Comparison of ENCODE assay signal across 8 cellular contexts in the genomic region with DNA sequence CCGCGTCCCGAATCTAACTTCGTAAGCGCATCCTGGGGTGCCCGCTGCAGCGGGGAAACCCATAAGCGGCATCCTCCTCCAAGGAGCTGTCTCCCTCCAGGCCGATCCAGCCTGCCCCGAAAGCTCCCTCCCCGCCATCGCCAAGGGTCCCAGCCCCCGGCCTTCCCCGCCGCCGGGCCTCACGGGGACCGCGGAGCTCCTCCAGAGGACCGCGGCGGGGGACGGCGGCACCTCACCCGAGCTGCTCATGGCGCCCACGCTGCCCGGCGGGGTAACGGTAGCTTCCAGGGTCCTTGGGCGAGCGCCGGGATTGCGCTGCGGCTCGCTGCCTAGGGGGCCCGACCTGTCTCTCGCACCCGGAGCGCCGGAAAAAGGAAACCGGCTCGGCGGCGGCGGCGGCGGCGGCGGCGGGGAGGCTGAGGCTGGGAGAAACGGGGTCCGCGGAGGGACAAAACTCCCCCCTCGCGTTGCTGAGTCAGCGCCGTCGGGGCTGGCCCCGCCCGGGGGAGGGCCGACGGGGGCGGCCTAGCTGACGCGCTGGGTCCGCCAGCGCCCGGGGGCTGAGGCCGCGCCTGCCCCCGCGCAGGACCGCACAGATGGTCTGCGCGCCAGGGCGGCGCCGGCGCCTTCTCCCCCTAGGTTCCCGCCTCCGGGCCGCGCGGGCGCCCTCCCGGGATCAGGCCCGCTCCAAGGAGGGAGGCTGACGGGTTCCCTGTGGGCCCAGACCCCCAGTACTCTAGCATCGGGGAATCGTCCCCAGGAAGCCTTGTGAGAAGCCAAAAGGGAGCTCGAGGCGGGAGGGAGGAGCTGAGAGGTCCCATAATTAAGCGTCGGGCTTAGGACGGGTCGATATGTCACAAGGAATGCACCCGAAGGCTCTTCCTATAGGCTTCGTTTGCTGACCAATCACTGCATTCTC. TPM values are rescaled to one million over a fixed set of nuclear protein-coding genes. Genes with fewer than 3 reads are reported as not detected.
DNase-seq lines count a peak whose midpoint lies in the region; FAIRE-seq and TF ChIP-seq lines count a peak whose summit lies in the region.

A gene with protein sequence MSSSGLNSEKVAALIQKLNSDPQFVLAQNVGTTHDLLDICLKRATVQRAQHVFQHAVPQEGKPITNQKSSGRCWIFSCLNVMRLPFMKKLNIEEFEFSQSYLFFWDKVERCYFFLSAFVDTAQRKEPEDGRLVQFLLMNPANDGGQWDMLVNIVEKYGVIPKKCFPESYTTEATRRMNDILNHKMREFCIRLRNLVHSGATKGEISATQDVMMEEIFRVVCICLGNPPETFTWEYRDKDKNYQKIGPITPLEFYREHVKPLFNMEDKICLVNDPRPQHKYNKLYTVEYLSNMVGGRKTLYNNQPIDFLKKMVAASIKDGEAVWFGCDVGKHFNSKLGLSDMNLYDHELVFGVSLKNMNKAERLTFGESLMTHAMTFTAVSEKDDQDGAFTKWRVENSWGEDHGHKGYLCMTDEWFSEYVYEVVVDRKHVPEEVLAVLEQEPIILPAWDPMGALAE (minus strand): TSS at position 374 of the 919 bp plus-strand sequence. CDS start 125 bp downstream, at position 249.

- no peak within 1 kb of the TSS for H4K8ac ChIP-seq in neuronal stem cell (ENCODE audit: low read depth, low read length)

- no peak for FAIRE-seq in frontal cortex (lab: Jason Lieb, UNC)

- peak within 1 kb of the TSS; percentile 97 for H2AFZ ChIP-seq in neuronal stem cell (ENCODE audit: low read length)

- H3K4me3 ChIP-seq in HUES64 (ENCODE audit: low read length) (peak within 1 kb of the TSS; percentile 92), neuronal stem cell (ENCODE audit: low read length in 2 of 2) (peak within 1 kb of the TSS; percentile 68 to 96), subcutaneous abdominal adipose tissue (ENCODE audit: low read depth in 1 of 5, low read length in 5 of 5) (peak within 1 kb of the TSS; percentile 89 to 94 (median 92))

- H3K4me2 ChIP-seq in neuronal stem cell (ENCODE audit: insufficient read depth, low read length, poor library complexity, severe bottlenecking), result peak within 1 kb of the TSS; percentile 79

- peak; percentile 86 for DNase-seq in Calu3
- peak; percentile 98 for DNase-seq in GM20000 (ENCODE audit: low spot score)
- peak; percentile 30 for DNase-seq in SHP77 treated with DMSO at 0.1 percent for 48 hours (lab: John Stamatoyannopoulos, UW)
- peak; percentile 62 to 75 (median 68) for DNase-seq in activated naive CD4-positive, alpha-beta T cell (lab: John Stamatoyannopoulos, UW)
- peak; percentile 93 to 96 for DNase-seq in frontal cortex (ENCODE audit: low spot score in 2 of 2)
- DNase-seq in neuronal stem cell (ENCODE audit: low spot score), result peak; percentile 73

- TF ChIP-seq CTCF in Calu3 (IDR thresholded peaks at IDR 0.05; ENCODE audit: unreplicated experiment) (no peak), GM20000 (IDR thresholded peaks at IDR 0.05; ENCODE audit: extremely low read depth, missing control alignments) (no peak)

- H3K27me3 ChIP-seq in HUES64 (ENCODE audit: insufficient read depth, low read length) (peaks cover 20% of the 10 kb centered on the region), neuronal stem cell (ENCODE audit: control insufficient read depth in 3 of 3, insufficient read depth in 3 of 3, low read depth in 1 of 3, low read length in 3 of 3) (peaks cover 0 to 32% (median 0%) of the 10 kb centered on the region in 3 experiments), subcutaneous abdominal adipose tissue (ENCODE audit: control insufficient read depth in 5 of 5, insufficient read depth in 4 of 5, low read length in 5 of 5) (no peaks in the 10 kb centered on the region)

- H3K9ac ChIP-seq in HUES64 (ENCODE audit: low read depth, low read length) (peak within 1 kb of the TSS; percentile 80), neuronal stem cell (ENCODE audit: low read depth, low read length, poor library complexity) (peak within 1 kb of the TSS; percentile 93), subcutaneous abdominal adipose tissue (ENCODE audit: low read length in 5 of 5) (peak within 1 kb of the TSS; percentile 35 to 94 (median 81))

- H2BK120ac ChIP-seq in neuronal stem cell (ENCODE audit: low read depth, low read length), result peak within 1 kb of the TSS; percentile 41

- CTCF ChIA-PET in Calu3 (lab: Charles Lee), result interaction anchor here (0.6 to 1.8 kb wide), 3 partner anchors 13 to 99 kb away, joined by 3 to 9 read pairs (median 3); no protein-coding TSS in a partner anchor

- H3K14ac ChIP-seq in neuronal stem cell (ENCODE audit: low read length), result no peak within 1 kb of the TSS

- H3K9me3 ChIP-seq in HUES64 (ENCODE audit: insufficient read depth, low read depth, low read length), result no peaks in the 10 kb centered on the region
- no peaks in the 10 kb centered on the region for H3K9me3 ChIP-seq in neuronal stem cell (replicated peaks in 1 of 2; ENCODE audit: control insufficient read depth in 2 of 2, insufficient read depth in 1 of 2, low read depth in 1 of 2, low read length in 2 of 2)
- no peaks in the 10 kb centered on the region for H3K9me3 ChIP-seq in subcutaneous abdominal adipose tissue (ENCODE audit: control insufficient read depth in 5 of 5, low read length in 5 of 5)

- H3K27ac ChIP-seq in HUES64 (ENCODE audit: low read depth, low read length) (peak within 1 kb of the TSS; percentile 71; the same call in 1 of the 2 replicates), neuronal stem cell (replicated peaks; ENCODE audit: low read length) (no peak within 1 kb of the TSS), subcutaneous abdominal adipose tissue (ENCODE audit: low read depth, low read length) (peak within 1 kb of the TSS; percentile 66)

- H3K27ac Mint-ChIP-seq in Calu3 (ENCODE audit: unreplicated experiment), result no peak within 1 kb of the TSS

- BruUV-seq in Calu3 (replicated peaks; lab: Mats Ljungman, UMichigan), result no TSS peak

- peaks cover 10% of the 10 kb centered on the region; the same call in 1 of the 2 replicates for H3K4me1 ChIP-seq in HUES64 (ENCODE audit: insufficient read depth, low read length)
- peaks cover 5% of the 10 kb centered on the region in 2 donors for H3K4me1 ChIP-seq in neuronal stem cell (ENCODE audit: control insufficient read depth in 2 of 2, insufficient read depth in 1 of 2, low read depth in 1 of 2, low read length in 2 of 2)
- H3K4me1 ChIP-seq in subcutaneous abdominal adipose tissue (ENCODE audit: control insufficient read depth in 5 of 5, insufficient read depth in 5 of 5, low read length in 5 of 5), result peaks cover 0 to 24% (median 19%) of the 10 kb centered on the region in 5 donors

- no peak within 1 kb of the TSS for H2AK5ac ChIP-seq in neuronal stem cell (ENCODE audit: low read depth, low read length)

- no peaks in the 10 kb centered on the region for H3K4me1 Mint-ChIP-seq in Calu3 (ENCODE audit: low read depth, unreplicated experiment)

- no peaks in the 10 kb centered on the region for H3K79me1 ChIP-seq in neuronal stem cell (ENCODE audit: low read depth, low read length)

- peak within 1 kb of the TSS; percentile 83 for H3K23ac ChIP-seq in neuronal stem cell (ENCODE audit: low read depth, low read length, poor library complexity)

- under 1% methylated on average over 99 of the region's 99 CpGs for WGBS in HUES64
- WGBS in neuronal stem cell (ENCODE audit: extremely low coverage in 2 of 2, insufficient read length in 2 of 2, insufficient replicate concordance in 1 of 2), 2 donors, result no CpG with 5 or more reads among the region's 99 CpGs

- H2BK5ac ChIP-seq in neuronal stem cell (ENCODE audit: low read length), result peak within 1 kb of the TSS; percentile 88

- no peak within 1 kb of the TSS for H3K4ac ChIP-seq in neuronal stem cell (ENCODE audit: low read length)

- H2BK15ac ChIP-seq in neuronal stem cell (ENCODE audit: low read length), result peak within 1 kb of the TSS; percentile 83

- H3K4me3 Mint-ChIP-seq in Calu3 (ENCODE audit: low read depth, unreplicated experiment), result peak within 1 kb of the TSS; percentile 77

- H3K36me3 Mint-ChIP-seq in Calu3 (ENCODE audit: insufficient read depth, unreplicated experiment), result peaks cover 14% of the 10 kb centered on the region

- intact Hi-C loops in Calu3 (cut with micrococcal nuclease; ENCODE audit: unreplicated experiment), result no loop called here

- H2BK12ac ChIP-seq in neuronal stem cell (ENCODE audit: low read length), result no peak within 1 kb of the TSS

- no peaks in the 10 kb centered on the region for H3K9me3 Mint-ChIP-seq in Calu3 (ENCODE audit: low read depth, unreplicated experiment)

- H3K18ac ChIP-seq in neuronal stem cell (ENCODE audit: low read length), result peak within 1 kb of the TSS; percentile 97

- H3K36me3 ChIP-seq in HUES64 (ENCODE audit: insufficient read depth, low read length) (peaks cover 33% of the 10 kb centered on the region), neuronal stem cell (replicated peaks in 1 of 2; ENCODE audit: control insufficient read depth in 2 of 2, insufficient read depth in 2 of 2, low read length in 2 of 2) (peaks cover 8 to 28% of the 10 kb centered on the region in 2 donors), subcutaneous abdominal adipose tissue (ENCODE audit: control insufficient read depth in 5 of 5, insufficient read depth in 5 of 5, low read length in 5 of 5) (peaks cover 7 to 12% (median 9%) of the 10 kb centered on the region in 5 donors)

- no peak within 1 kb of the TSS for H4K91ac ChIP-seq in neuronal stem cell (ENCODE audit: low read depth, low read length, poor library complexity)

- no peaks in the 10 kb centered on the region for H3K27me3 Mint-ChIP-seq in Calu3 (ENCODE audit: unreplicated experiment)

RNA-seq across cellular contexts. Expression of the gene that starts here (rescaled TPM):
- total RNA-seq in Calu3 (2022) (28.2 and 33.7 TPM in 2 replicates), frontal cortex (48.5 TPM)
- 56.6 TPM for polyA plus RNA-seq in HUES64 (2013, experiment 1 of 2)
- polyA plus RNA-seq in HUES64 (2013, experiment 2 of 2), result 60.5 TPM
- polyA plus RNA-seq in neuronal stem cell (2013, experiment 1 of 2), result 63.0 TPM
- 62.7 TPM for polyA plus RNA-seq in neuronal stem cell (2013, experiment 2 of 2)

Comparison
In these comparisons a context has a peak if more than half of its experiments do, and no peak if none do; other contexts are left out.
1. DNase-seq: peak in every context shown above with its lines; median percentile 98 in GM20000; 94 in frontal cortex; 86 in Calu3; 73 in neuronal stem cell; 68 in activated naive CD4-positive, alpha-beta T cell; 30 in SHP77 treated with DMSO at 0.1 percent for 48 hours.